In the genomic region with DNA sequence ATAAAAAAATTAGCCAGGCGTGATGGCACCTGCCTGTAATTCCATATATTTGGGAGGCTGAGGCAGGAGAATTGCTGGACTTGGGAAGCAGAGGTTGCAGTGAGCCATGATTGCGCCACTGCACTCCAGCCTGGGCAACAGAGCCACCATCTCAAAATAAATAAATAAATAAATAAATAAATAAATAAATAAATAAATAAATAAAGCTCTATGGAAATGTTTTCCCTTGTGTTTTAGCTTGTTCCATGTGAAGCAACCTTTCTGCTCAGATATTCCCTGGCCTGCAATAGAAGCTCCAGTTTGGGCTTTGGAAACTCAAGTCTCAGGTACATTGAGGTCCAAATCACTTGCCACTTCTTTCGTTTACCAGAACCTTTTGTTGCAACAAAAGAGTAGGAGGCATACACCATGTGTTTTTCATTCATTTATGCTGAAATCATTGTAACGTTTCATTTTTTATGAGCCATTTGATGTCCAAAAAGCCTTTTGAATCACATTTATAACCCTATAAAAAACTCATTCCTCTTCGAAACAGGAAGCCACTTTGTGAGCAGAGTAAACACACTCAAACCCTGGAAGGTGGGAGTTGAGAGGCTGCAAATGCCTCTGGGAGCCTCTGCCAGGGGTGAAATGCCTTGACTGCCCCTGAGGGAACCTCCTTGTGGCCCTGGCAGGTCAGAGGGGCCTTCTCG, we compare ENCODE assay signal across 1 cellular context.
TF ChIP-seq lines count a peak whose summit lies in the region.

No MANE protein-coding gene starts in this region.

TF ChIP-seq in HEK293, 187 proteins besides CTCF, POLR2A, EP300 and RAD21 (continued from another document and continues in another):
- TF ChIP-seq, protein P1, sequence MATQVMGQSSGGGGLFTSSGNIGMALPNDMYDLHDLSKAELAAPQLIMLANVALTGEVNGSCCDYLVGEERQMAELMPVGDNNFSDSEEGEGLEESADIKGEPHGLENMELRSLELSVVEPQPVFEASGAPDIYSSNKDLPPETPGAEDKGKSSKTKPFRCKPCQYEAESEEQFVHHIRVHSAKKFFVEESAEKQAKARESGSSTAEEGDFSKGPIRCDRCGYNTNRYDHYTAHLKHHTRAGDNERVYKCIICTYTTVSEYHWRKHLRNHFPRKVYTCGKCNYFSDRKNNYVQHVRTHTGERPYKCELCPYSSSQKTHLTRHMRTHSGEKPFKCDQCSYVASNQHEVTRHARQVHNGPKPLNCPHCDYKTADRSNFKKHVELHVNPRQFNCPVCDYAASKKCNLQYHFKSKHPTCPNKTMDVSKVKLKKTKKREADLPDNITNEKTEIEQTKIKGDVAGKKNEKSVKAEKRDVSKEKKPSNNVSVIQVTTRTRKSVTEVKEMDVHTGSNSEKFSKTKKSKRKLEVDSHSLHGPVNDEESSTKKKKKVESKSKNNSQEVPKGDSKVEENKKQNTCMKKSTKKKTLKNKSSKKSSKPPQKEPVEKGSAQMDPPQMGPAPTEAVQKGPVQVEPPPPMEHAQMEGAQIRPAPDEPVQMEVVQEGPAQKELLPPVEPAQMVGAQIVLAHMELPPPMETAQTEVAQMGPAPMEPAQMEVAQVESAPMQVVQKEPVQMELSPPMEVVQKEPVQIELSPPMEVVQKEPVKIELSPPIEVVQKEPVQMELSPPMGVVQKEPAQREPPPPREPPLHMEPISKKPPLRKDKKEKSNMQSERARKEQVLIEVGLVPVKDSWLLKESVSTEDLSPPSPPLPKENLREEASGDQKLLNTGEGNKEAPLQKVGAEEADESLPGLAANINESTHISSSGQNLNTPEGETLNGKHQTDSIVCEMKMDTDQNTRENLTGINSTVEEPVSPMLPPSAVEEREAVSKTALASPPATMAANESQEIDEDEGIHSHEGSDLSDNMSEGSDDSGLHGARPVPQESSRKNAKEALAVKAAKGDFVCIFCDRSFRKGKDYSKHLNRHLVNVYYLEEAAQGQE (tag by site-specific recombination; IDR thresholded peaks at IDR 0.05) = peak; percentile 78
- no peak for TF ChIP-seq ZNF2 (tag by site-specific recombination; IDR thresholded peaks at IDR 0.05)
- TF ChIP-seq SP7 (tag by site-specific recombination; IDR thresholded peaks at IDR 0.05) = no peak
- peak; percentile 66 for TF ChIP-seq ZNF623 (tag by site-specific recombination; IDR thresholded peaks at IDR 0.05)
- no peak for TF ChIP-seq ZNF76 (tag by site-specific recombination; IDR thresholded peaks at IDR 0.05; ENCODE audit: borderline replicate concordance, low read depth)
- TF ChIP-seq ZBTB1 (tag by site-specific recombination; IDR thresholded peaks at IDR 0.05) = no peak
- TF ChIP-seq, protein P2, sequence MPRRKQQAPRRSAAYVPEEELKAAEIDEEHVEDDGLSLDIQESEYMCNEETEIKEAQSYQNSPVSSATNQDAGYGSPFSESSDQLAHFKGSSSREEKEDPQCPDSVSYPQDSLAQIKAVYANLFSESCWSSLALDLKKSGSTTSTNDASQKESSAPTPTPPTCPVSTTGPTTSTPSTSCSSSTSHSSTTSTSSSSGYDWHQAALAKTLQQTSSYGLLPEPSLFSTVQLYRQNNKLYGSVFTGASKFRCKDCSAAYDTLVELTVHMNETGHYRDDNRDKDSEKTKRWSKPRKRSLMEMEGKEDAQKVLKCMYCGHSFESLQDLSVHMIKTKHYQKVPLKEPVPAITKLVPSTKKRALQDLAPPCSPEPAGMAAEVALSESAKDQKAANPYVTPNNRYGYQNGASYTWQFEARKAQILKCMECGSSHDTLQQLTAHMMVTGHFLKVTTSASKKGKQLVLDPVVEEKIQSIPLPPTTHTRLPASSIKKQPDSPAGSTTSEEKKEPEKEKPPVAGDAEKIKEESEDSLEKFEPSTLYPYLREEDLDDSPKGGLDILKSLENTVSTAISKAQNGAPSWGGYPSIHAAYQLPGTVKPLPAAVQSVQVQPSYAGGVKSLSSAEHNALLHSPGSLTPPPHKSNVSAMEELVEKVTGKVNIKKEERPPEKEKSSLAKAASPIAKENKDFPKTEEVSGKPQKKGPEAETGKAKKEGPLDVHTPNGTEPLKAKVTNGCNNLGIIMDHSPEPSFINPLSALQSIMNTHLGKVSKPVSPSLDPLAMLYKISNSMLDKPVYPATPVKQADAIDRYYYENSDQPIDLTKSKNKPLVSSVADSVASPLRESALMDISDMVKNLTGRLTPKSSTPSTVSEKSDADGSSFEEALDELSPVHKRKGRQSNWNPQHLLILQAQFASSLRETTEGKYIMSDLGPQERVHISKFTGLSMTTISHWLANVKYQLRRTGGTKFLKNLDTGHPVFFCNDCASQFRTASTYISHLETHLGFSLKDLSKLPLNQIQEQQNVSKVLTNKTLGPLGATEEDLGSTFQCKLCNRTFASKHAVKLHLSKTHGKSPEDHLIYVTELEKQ (tag by site-specific recombination; IDR thresholded peaks at IDR 0.05; ENCODE audit: borderline replicate concordance) = peak; percentile 28; the same call in 1 of the 2 replicates
- peak; percentile 91 for TF ChIP-seq ZNF510 (tag by site-specific recombination; IDR thresholded peaks at IDR 0.05; ENCODE audit: insufficient replicate concordance)
- TF ChIP-seq ZNF391 (tag by site-specific recombination; IDR thresholded peaks at IDR 0.05; ENCODE audit: borderline replicate concordance, low read depth) = no peak
- 0 out of 2 replicates have a peak, but pooled peaks have one; percentile 51 for TF ChIP-seq GFI1B (tag by site-specific recombination; IDR thresholded peaks at IDR 0.05)
- no peak for TF ChIP-seq ZBTB17 (tag by site-specific recombination; IDR thresholded peaks at IDR 0.05)
- no peak for TF ChIP-seq ZNF10 (tag by site-specific recombination; IDR thresholded peaks at IDR 0.05)
- TF ChIP-seq, protein P3, sequence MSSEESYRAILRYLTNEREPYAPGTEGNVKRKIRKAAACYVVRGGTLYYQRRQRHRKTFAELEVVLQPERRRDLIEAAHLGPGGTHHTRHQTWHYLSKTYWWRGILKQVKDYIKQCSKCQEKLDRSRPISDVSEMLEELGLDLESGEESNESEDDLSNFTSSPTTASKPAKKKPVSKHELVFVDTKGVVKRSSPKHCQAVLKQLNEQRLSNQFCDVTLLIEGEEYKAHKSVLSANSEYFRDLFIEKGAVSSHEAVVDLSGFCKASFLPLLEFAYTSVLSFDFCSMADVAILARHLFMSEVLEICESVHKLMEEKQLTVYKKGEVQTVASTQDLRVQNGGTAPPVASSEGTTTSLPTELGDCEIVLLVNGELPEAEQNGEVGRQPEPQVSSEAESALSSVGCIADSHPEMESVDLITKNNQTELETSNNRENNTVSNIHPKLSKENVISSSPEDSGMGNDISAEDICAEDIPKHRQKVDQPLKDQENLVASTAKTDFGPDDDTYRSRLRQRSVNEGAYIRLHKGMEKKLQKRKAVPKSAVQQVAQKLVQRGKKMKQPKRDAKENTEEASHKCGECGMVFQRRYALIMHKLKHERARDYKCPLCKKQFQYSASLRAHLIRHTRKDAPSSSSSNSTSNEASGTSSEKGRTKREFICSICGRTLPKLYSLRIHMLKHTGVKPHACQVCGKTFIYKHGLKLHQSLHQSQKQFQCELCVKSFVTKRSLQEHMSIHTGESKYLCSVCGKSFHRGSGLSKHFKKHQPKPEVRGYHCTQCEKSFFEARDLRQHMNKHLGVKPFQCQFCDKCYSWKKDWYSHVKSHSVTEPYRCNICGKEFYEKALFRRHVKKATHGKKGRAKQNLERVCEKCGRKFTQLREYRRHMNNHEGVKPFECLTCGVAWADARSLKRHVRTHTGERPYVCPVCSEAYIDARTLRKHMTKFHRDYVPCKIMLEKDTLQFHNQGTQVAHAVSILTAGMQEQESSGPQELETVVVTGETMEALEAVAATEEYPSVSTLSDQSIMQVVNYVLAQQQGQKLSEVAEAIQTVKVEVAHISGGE (tag by site-specific recombination; conservative IDR thresholded peaks at IDR 0.05; ENCODE audit: low read depth) = peak; percentile 85
- TF ChIP-seq, protein P4, sequence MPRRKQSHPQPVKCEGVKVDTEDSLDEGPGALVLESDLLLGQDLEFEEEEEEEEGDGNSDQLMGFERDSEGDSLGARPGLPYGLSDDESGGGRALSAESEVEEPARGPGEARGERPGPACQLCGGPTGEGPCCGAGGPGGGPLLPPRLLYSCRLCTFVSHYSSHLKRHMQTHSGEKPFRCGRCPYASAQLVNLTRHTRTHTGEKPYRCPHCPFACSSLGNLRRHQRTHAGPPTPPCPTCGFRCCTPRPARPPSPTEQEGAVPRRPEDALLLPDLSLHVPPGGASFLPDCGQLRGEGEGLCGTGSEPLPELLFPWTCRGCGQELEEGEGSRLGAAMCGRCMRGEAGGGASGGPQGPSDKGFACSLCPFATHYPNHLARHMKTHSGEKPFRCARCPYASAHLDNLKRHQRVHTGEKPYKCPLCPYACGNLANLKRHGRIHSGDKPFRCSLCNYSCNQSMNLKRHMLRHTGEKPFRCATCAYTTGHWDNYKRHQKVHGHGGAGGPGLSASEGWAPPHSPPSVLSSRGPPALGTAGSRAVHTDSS (tag by site-specific recombination; IDR thresholded peaks at IDR 0.05) = no peak
- TF ChIP-seq ZNF473 (tag by site-specific recombination; IDR thresholded peaks at IDR 0.05) = no peak
- TF ChIP-seq, protein P5, sequence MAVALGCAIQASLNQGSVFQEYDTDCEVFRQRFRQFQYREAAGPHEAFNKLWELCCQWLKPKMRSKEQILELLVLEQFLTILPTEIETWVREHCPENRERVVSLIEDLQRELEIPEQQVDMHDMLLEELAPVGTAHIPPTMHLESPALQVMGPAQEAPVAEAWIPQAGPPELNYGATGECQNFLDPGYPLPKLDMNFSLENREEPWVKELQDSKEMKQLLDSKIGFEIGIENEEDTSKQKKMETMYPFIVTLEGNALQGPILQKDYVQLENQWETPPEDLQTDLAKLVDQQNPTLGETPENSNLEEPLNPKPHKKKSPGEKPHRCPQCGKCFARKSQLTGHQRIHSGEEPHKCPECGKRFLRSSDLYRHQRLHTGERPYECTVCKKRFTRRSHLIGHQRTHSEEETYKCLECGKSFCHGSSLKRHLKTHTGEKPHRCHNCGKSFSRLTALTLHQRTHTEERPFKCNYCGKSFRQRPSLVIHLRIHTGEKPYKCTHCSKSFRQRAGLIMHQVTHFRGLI (tag by site-specific recombination; IDR thresholded peaks at IDR 0.05) = no peak
- TF ChIP-seq ZFP37 (tag by site-specific recombination; IDR thresholded peaks at IDR 0.05) = peak; percentile 57; the same call in 1 of the 2 replicates
- TF ChIP-seq ZBTB21 (tag by site-specific recombination; IDR thresholded peaks at IDR 0.05) = peak; percentile 50; the same call in 1 of the 2 replicates
- no peak for TF ChIP-seq TCF7L2 (IDR thresholded peaks at IDR 0.05; ENCODE audit: borderline replicate concordance, low read depth, low read length)
- TF ChIP-seq ZNF561 (tag by site-specific recombination; IDR thresholded peaks at IDR 0.05; ENCODE audit: borderline replicate concordance) = 0 out of 2 replicates have a peak, but pooled peaks have one; percentile 66
- TF ChIP-seq, protein P6, sequence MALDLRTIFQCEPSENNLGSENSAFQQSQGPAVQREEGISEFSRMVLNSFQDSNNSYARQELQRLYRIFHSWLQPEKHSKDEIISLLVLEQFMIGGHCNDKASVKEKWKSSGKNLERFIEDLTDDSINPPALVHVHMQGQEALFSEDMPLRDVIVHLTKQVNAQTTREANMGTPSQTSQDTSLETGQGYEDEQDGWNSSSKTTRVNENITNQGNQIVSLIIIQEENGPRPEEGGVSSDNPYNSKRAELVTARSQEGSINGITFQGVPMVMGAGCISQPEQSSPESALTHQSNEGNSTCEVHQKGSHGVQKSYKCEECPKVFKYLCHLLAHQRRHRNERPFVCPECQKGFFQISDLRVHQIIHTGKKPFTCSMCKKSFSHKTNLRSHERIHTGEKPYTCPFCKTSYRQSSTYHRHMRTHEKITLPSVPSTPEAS (tag by site-specific recombination; IDR thresholded peaks at IDR 0.05) = no peak
- TF ChIP-seq ZNF654 (tag by site-specific recombination; IDR thresholded peaks at IDR 0.05; ENCODE audit: low read depth) = peak; percentile 35; the same call in 1 of the 2 replicates
- no peak for TF ChIP-seq ZNF184 (tag by site-specific recombination; IDR thresholded peaks at IDR 0.05)
- peak; percentile 88 for TF ChIP-seq FEZF1 (tag by site-specific recombination; IDR thresholded peaks at IDR 0.05)
- TF ChIP-seq ZXDB (tag by site-specific recombination; IDR thresholded peaks at IDR 0.05) = peak; percentile 80
- peak; percentile 74; the same call in 1 of the 2 replicates for TF ChIP-seq ZNF558 (tag by site-specific recombination; IDR thresholded peaks at IDR 0.05)
- TF ChIP-seq HOXD13 (CRISPR knock-in tag; IDR thresholded peaks at IDR 0.05; ENCODE audit: borderline replicate concordance) = peak; percentile 62; the same call in 1 of the 2 replicates
- TF ChIP-seq ZNF350 (tag by site-specific recombination; IDR thresholded peaks at IDR 0.05) = no peak
- TF ChIP-seq ZNF302 (tag by site-specific recombination; IDR thresholded peaks at IDR 0.05; ENCODE audit: low read depth) = 0 out of 2 replicates have a peak, but pooled peaks have one; percentile 34
- TF ChIP-seq ZNF48 (tag by site-specific recombination; IDR thresholded peaks at IDR 0.05) = no peak
- TF ChIP-seq ZNF175 (tag by site-specific recombination; IDR thresholded peaks at IDR 0.05) = no peak
- TF ChIP-seq ZNF394 (tag by site-specific recombination; IDR thresholded peaks at IDR 0.05; ENCODE audit: borderline replicate concordance) = peak; percentile 95
- no peak for TF ChIP-seq ZNF214 (tag by site-specific recombination; IDR thresholded peaks at IDR 0.05; ENCODE audit: borderline replicate concordance)
- 0 out of 2 replicates have a peak, but pooled peaks have one; percentile 11 for TF ChIP-seq ZNF366 (tag by site-specific recombination; conservative IDR thresholded peaks at IDR 0.05)
- no peak for TF ChIP-seq ZNF621 (tag by site-specific recombination; IDR thresholded peaks at IDR 0.05)
- no peak for TF ChIP-seq ZNF768 (tag by site-specific recombination; IDR thresholded peaks at IDR 0.05)
- TF ChIP-seq ZNF138 (tag by site-specific recombination; IDR thresholded peaks at IDR 0.05; ENCODE audit: borderline replicate concordance) = 0 out of 2 replicates have a peak, but pooled peaks have one; percentile 61
- TF ChIP-seq GLI2 (tag by site-specific recombination; IDR thresholded peaks at IDR 0.05; ENCODE audit: borderline replicate concordance, low read depth) = peak; percentile 35; the same call in 1 of the 2 replicates
- TF ChIP-seq, protein P7, sequence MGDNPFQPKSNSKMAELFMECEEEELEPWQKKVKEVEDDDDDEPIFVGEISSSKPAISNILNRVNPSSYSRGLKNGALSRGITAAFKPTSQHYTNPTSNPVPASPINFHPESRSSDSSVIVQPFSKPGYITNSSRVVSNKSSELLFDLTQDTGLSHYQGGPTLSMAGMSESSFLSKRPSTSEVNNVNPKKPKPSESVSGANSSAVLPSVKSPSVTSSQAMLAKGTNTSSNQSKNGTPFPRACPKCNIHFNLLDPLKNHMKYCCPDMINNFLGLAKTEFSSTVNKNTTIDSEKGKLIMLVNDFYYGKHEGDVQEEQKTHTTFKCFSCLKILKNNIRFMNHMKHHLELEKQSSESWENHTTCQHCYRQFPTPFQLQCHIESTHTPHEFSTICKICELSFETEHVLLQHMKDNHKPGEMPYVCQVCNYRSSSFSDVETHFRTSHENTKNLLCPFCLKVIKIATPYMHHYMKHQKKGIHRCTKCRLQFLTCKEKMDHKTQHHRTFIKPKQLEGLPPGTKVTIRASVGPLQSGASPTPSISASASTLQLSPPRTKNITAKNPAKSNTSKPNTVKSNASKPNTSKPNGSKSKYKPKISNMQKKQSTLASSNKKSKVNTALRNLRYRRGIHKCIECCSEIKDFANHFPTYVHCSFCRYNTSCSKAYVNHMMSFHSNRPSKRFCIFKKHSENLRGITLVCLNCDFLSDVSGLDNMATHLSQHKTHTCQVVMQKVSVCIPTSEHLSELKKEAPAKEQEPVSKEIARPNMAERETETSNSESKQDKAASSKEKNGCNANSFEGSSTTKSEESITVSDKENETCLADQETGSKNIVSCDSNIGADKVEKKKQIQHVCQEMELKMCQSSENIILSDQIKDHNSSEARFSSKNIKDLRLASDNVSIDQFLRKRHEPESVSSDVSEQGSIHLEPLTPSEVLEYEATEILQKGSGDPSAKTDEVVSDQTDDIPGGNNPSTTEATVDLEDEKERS (tag by site-specific recombination; IDR thresholded peaks at IDR 0.05) = no peak
- TF ChIP-seq ZNF530 (tag by site-specific recombination; IDR thresholded peaks at IDR 0.05; ENCODE audit: low read depth) = peak; percentile 74; the same call in 1 of the 2 replicates
- TF ChIP-seq ZNF223 (tag by site-specific recombination; IDR thresholded peaks at IDR 0.05) = no peak
